ENCODE assay signal across 8 cellular contexts in the genomic region with DNA sequence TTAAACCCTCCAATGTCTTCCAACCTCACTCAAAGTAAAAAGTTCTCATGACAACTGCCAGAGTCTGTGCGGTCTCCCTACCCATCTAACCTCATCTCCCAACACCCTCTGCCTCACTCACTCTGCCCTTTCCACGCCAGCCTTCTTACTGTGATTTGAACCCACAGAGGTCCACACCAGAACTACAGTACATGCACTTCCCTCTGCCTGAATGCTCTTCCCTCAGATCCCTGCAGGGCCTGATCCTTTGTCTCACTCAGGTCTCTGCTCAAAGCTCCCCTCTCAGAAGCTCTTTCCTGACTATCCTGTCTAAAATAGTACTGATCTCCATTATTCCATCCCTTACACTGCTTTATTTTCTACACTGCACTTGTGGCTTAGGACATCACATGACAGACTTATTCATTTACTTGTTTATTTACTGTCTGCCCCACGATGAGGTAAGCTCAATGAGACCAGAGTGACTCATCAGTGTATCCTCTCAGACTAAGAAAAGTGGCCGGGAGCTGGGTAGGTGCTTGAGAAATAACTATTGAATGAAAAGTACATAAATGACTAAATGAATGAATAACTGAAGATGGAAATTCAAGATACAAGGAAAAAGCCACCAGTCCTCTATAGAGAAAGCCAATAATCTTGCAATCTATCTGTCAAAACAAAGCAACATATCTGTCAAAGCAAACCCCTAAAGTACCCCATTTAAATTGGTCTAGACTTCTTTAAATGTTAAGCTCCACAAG. TPM values are rescaled to one million over a fixed set of nuclear protein-coding genes. Genes with fewer than 3 reads are reported as not detected.
A peak's percentile ranks its signal among the peaks of the same experiment; 100 is the strongest.
DNase-seq lines count a peak whose midpoint lies in the region; ATAC-seq, FAIRE-seq and TF ChIP-seq lines count a peak whose summit lies in the region.

No MANE protein-coding gene starts in this region.

- no peak overlapping the region for H3K4me3 Mint-ChIP-seq in activated naive CD8-positive, alpha-beta T cell treated with anti-CD3 and anti-CD28 coated beads for 36 hours

- H3K36me3 ChIP-seq in right atrium auricular region (peaks cover 7% of the 10 kb centered on the region), keratinocyte (ENCODE audit: control insufficient read depth in 2 of 2, extremely low read depth in 1 of 2, insufficient read depth in 2 of 2, low read length in 2 of 2) (peaks cover 9 to 17% of the 10 kb centered on the region in 2 experiments), stomach (peaks cover 0 to 43% (median 31%) of the 10 kb centered on the region in 4 donors)

- no peak overlapping the region for H2AFZ ChIP-seq in keratinocyte (ENCODE audit: control insufficient read depth, low read length)

- peak; percentile 96 for FAIRE-seq in keratinocyte (lab: Jason Lieb, UNC)

- H3K4me1 ChIP-seq in right atrium auricular region (peaks cover 0 to 17% of the 10 kb centered on the region in 2 donors), keratinocyte (ENCODE audit: control insufficient read depth, extremely low read depth, insufficient read depth, low read length) (peaks cover 30% of the 10 kb centered on the region), stomach (peaks cover 0 to 28% (median 19%) of the 10 kb centered on the region in 4 donors)

- no peaks in the 10 kb centered on the region for H3K79me2 ChIP-seq in keratinocyte (ENCODE audit: control insufficient read depth, insufficient read depth, low read length)

- TF ChIP-seq CTCF in right atrium auricular region (IDR thresholded peaks at IDR 0.05) (no peak), keratinocyte (optimal IDR thresholded peaks at IDR 0.05 in 1 of 3, IDR thresholded peaks at IDR 0.05 in 1 of 3, conservative IDR thresholded peaks at IDR 0.05 in 1 of 3; ENCODE audit: extremely low read depth in 1 of 3, insufficient read depth in 2 of 3, low read length in 3 of 3) (peak in 1 of 3 experiments; percentile 0), stomach (IDR thresholded peaks at IDR 0.05) (no peak)

- TF ChIP-seq EP300 in stomach (IDR thresholded peaks at IDR 0.05): no peak

- peaks cover 9% of the 10 kb centered on the region for H3K4me1 Mint-ChIP-seq in activated naive CD8-positive, alpha-beta T cell treated with anti-CD3 and anti-CD28 coated beads for 36 hours

- no peaks in the 10 kb centered on the region for H4K20me1 ChIP-seq in keratinocyte (ENCODE audit: control insufficient read depth, extremely low read depth, insufficient read depth, low read length)

- intact Hi-C loops in Right ventricle myocardium superior (cut with DNase I) (no loop called here), stomach (cut with DNase I; ENCODE audit: low total_unique reads) (no loop called here), cardiac septum (cut with DNase I) (loop anchor here (10.0 kb wide), 1 partner anchor 241 kb away; no protein-coding TSS in a partner anchor)

- H3K36me3 Mint-ChIP-seq in activated naive CD8-positive, alpha-beta T cell treated with anti-CD3 and anti-CD28 coated beads for 36 hours: peaks cover 4% of the 10 kb centered on the region

- H3K4me3 ChIP-seq in right atrium auricular region (no peak overlapping the region), keratinocyte (ENCODE audit: control insufficient read depth in 2 of 3, extremely low read depth in 1 of 3, insufficient read depth in 2 of 3, low read depth in 1 of 3, low read length in 3 of 3) (no peak overlapping the region), stomach (no peak overlapping the region)

- DNase-seq in right atrium auricular region (ENCODE audit: low spot score): peak; percentile 69
- DNase-seq in Right ventricle myocardium superior: no peak
- DNase-seq in MV-4-11 (lab: John Stamatoyannopoulos, UW): peak; percentile 70
- DNase-seq in activated naive CD8-positive, alpha-beta T cell treated with anti-CD3 and anti-CD28 coated beads for 36 hours: no peak
- DNase-seq in keratinocyte (ENCODE audit: low read depth, low spot score): peak; percentile 75
- DNase-seq in superior temporal gyrus (ENCODE audit: extremely low spot score): peak; percentile 82
- no peak for DNase-seq in stomach
- DNase-seq in cardiac septum (ENCODE audit: low spot score): no peak

- dilution Hi-C loops in keratinocyte (cut with MboI; ENCODE audit: extremely low pct_ligation_motif_present, low sequenced_read_pairs): no loop called here

- H3K4me2 ChIP-seq in keratinocyte (ENCODE audit: control insufficient read depth, extremely low read depth, insufficient read depth, low read depth, low read length): peak overlapping the region; percentile 58

- peak overlapping the region; percentile 3 for H3K27ac Mint-ChIP-seq in activated naive CD8-positive, alpha-beta T cell treated with anti-CD3 and anti-CD28 coated beads for 36 hours

- 42 to 59% (median 52%) methylated on average over 4 of the region's 4 CpGs for WGBS in stomach, 5 donors

- no peak for TF ChIP-seq POLR2A in stomach (IDR thresholded peaks at IDR 0.05)

- H3K9me3 ChIP-seq in right atrium auricular region (no peaks in the 10 kb centered on the region), keratinocyte (ENCODE audit: control insufficient read depth, low read depth, low read length) (no peaks in the 10 kb centered on the region), stomach (no peaks in the 10 kb centered on the region)

- H3K9me3 Mint-ChIP-seq in activated naive CD8-positive, alpha-beta T cell treated with anti-CD3 and anti-CD28 coated beads for 36 hours: no peaks in the 10 kb centered on the region

- no peaks in the 10 kb centered on the region for H3K27me3 Mint-ChIP-seq in activated naive CD8-positive, alpha-beta T cell treated with anti-CD3 and anti-CD28 coated beads for 36 hours

- peaks cover 2% of the 10 kb centered on the region for H3K9me1 ChIP-seq in keratinocyte (ENCODE audit: control insufficient read depth, extremely low read depth, insufficient read depth, low read length)

- H3K27ac ChIP-seq in right atrium auricular region (peak overlapping the region; percentile 32 to 39), keratinocyte (ENCODE audit: control insufficient read depth, insufficient read depth, low read length) (peak overlapping the region; percentile 84), stomach (peak overlapping the region in 2 of 5 donors; percentile 28)

- no peak for ATAC-seq in Right ventricle myocardium superior (ENCODE audit: poor library complexity)

- H3K27me3 ChIP-seq in right atrium auricular region: no peaks in the 10 kb centered on the region
- no peaks in the 10 kb centered on the region for H3K27me3 ChIP-seq in keratinocyte (ENCODE audit: control insufficient read depth, extremely low read depth, insufficient read depth, low read length)
- no peaks in the 10 kb centered on the region for H3K27me3 ChIP-seq in stomach

- peak overlapping the region; percentile 60 for H3K9ac ChIP-seq in keratinocyte (ENCODE audit: control insufficient read depth, extremely low read depth, insufficient read depth, low read length)

RNA-seq across cellular contexts. Expression of a gene that starts 17.1 kb away (rescaled TPM):
- total RNA-seq in right atrium auricular region (10 to 100 TPM in 1 of 2 donors, 1 to 10 TPM in 1; 9.7 to 11.5 TPM), Right ventricle myocardium superior (19.7 TPM), stomach (10 to 100 TPM in 4 of 5 donors, 1 to 10 TPM in 1; 8.3 to 33.8 (median 17.9) TPM), cardiac septum (19.9 TPM)
- 10 to 100 TPM; 14.2 to 18.1 TPM for total RNA-seq in activated naive CD8-positive, alpha-beta T cell treated with anti-CD3 and anti-CD28 coated beads for 36 hours
- polyA plus RNA-seq in keratinocyte (13.9 to 21.1 TPM (median 17.4 TPM) in 3 replicates), stomach (10 to 100 TPM in 1 of 3 donors, 1 to 10 TPM in 2; 7.3 to 12.1 (median 8.3) TPM)
- polyA plus RNA-seq in keratinocyte (2011; ENCODE audit: low read depth): 5.9 TPM
- polyA plus RNA-seq in keratinocyte (2011; cell fraction: cytosol; rRNA removed): 7.8 and 12.1 TPM in 2 replicates
- 45.5 and 48.6 TPM in 2 replicates for polyA plus RNA-seq in keratinocyte (2011; cell fraction: nucleus; rRNA removed)
- polyA plus RNA-seq in keratinocyte (2012; ENCODE audit: low replicate concordance): 8.9 and 14.5 TPM in 2 replicates
- polyA minus RNA-seq in keratinocyte: 17.2 to 38.2 TPM (median 24.0 TPM) in 3 replicates
- 12.9 TPM for polyA minus RNA-seq in keratinocyte (2011; cell fraction: cytosol; rRNA and poly(A)+ RNA removed)
- polyA minus RNA-seq in keratinocyte (2011; cell fraction: nucleus; rRNA and poly(A)+ RNA removed): 22.6 and 31.8 TPM in 2 replicates

RNA-seq across cellular contexts. Expression of a gene that starts 17.2 kb away (rescaled TPM):
- total RNA-seq in right atrium auricular region: 10 to 100 TPM in 1 of 2 donors, 1 to 10 TPM in 1; 5.5 to 10.7 TPM
- total RNA-seq in Right ventricle myocardium superior: 14.9 TPM
- total RNA-seq in activated naive CD8-positive, alpha-beta T cell treated with anti-CD3 and anti-CD28 coated beads for 36 hours: 10 to 100 TPM; 20.2 to 22.3 TPM
- polyA plus RNA-seq in keratinocyte: 15.6 to 24.3 TPM (median 20.6 TPM) in 3 replicates
- 14.5 TPM for polyA plus RNA-seq in keratinocyte (2011; ENCODE audit: low read depth)
- 16.7 and 31.0 TPM in 2 replicates for polyA plus RNA-seq in keratinocyte (2011; cell fraction: cytosol; rRNA removed)
- 19.7 and 24.2 TPM in 2 replicates for polyA plus RNA-seq in keratinocyte (2011; cell fraction: nucleus; rRNA removed)
- 18.5 and 24.2 TPM in 2 replicates for polyA plus RNA-seq in keratinocyte (2012; ENCODE audit: low replicate concordance)
- polyA minus RNA-seq in keratinocyte: 7.9 to 22.5 TPM (median 11.3 TPM) in 3 replicates
- 11.1 TPM for polyA minus RNA-seq in keratinocyte (2011; cell fraction: cytosol; rRNA and poly(A)+ RNA removed)
- 7.0 and 7.6 TPM in 2 replicates for polyA minus RNA-seq in keratinocyte (2011; cell fraction: nucleus; rRNA and poly(A)+ RNA removed)
- total RNA-seq in stomach: 10 to 100 TPM in 3 of 5 donors, 1 to 10 TPM in 2; 5.8 to 30.9 (median 10.7) TPM
- polyA plus RNA-seq in stomach: 10 to 100 TPM; 25.2 to 39.2 (median 28.6) TPM
- 10.9 TPM for total RNA-seq in cardiac septum

RNA-seq across cellular contexts. Expression of a gene that starts 32.6 kb away (rescaled TPM):
- total RNA-seq in right atrium auricular region: not detected
- not detected for total RNA-seq in Right ventricle myocardium superior
- total RNA-seq in activated naive CD8-positive, alpha-beta T cell treated with anti-CD3 and anti-CD28 coated beads for 36 hours: not detected
- polyA plus RNA-seq in keratinocyte: not detected in 3 replicates
- polyA plus RNA-seq in keratinocyte (2011; ENCODE audit: low read depth): not detected
- polyA plus RNA-seq in keratinocyte (2011; cell fraction: cytosol; rRNA removed): not detected in 2 replicates
- not detected in 2 replicates for polyA plus RNA-seq in keratinocyte (2011; cell fraction: nucleus; rRNA removed)
- not detected in 2 replicates for polyA plus RNA-seq in keratinocyte (2012; ENCODE audit: low replicate concordance)
- polyA minus RNA-seq in keratinocyte: not detected in 3 replicates
- polyA minus RNA-seq in keratinocyte (2011; cell fraction: cytosol; rRNA and poly(A)+ RNA removed): not detected
- polyA minus RNA-seq in keratinocyte (2011; cell fraction: nucleus; rRNA and poly(A)+ RNA removed): not detected in 2 replicates
- total RNA-seq in stomach: 10 to 100 TPM in 1 of 5 donors, 1 to 10 TPM in 2, under 1 TPM in 1, not detected in 1; 0.18 to 47.2 (median 5.6) TPM
- polyA plus RNA-seq in stomach: under 1 TPM in 1 of 3 donors, not detected in 2; 0.53 TPM
- not detected for total RNA-seq in cardiac septum

Comparison
In these comparisons a context has a peak if more than half of its experiments do, and no peak if none do; other contexts are left out.
1. DNase-seq: peak in right atrium auricular region (single experiment), MV-4-11 (single experiment), keratinocyte (single experiment) and superior temporal gyrus (single experiment); none in Right ventricle myocardium superior (single experiment), activated naive CD8-positive, alpha-beta T cell treated with anti-CD3 and anti-CD28 coated beads for 36 hours (single experiment), stomach (single experiment) and cardiac septum (single experiment).